Comparison of ENCODE assay signal across 8 cellular contexts in the genomic region with DNA sequence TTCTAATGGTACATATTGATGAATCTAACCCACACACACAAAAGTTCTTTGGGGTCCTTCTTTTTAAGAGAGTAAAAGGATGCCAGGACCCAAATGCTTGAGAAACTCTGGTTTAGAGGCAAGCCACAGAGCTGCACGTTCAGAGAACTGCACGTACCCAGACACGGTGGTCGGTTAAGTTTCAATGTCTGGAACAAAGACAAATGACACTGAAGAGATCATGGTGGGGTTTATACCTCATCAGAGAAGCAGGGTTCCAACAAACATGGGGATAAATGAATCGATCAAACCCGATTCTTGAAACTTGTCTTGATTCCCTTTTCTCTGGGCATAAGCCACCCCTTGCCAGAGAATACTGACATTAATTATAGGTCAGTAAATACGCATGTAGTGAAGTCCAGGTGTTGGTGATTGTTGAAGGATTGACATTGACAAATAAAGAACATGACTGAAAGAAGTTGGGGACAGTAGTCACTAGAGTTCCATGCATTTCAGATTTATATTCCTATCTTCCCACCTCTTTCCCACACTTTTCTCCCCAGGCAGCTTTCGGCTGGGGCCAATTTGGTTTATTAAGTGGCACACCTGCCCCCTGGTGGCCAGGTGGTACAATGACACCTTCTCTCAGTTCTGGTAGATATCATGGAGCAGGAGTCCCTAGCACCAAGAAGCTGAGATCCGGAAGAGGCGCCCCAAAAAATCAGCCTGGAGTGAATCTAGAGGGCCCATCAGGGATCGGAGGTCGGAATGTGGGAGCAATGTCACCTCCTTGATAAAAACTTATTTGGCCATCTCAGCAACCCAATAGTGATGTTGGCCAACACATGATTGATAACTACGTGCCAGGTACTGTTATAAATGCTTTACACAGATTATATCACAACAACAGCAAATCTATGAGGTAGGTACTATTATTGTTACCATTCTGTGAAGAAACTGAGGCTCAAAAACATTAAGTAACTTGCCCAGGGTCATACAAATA. TPM values are rescaled to one million over a fixed set of nuclear protein-coding genes. Genes with fewer than 3 reads are reported as not detected.
DNase-seq lines count a peak whose midpoint lies in the region; ATAC-seq and TF ChIP-seq lines count a peak whose summit lies in the region.

No MANE protein-coding gene starts in this region.

- H3K36me3 ChIP-seq in KMS-11 (ENCODE audit: insufficient read depth) = no peaks in the 10 kb centered on the region
- no peaks in the 10 kb centered on the region for H3K36me3 ChIP-seq in RWPE2 (ENCODE audit: low read depth)
- no peaks in the 10 kb centered on the region for H3K36me3 ChIP-seq in parathyroid adenoma (ENCODE audit: control insufficient read depth, insufficient read depth, low read length)

- H3K9me3 ChIP-seq in RWPE2 (ENCODE audit: severe bottlenecking) = no peaks in the 10 kb centered on the region
- H3K9me3 ChIP-seq in parathyroid adenoma (ENCODE audit: control insufficient read depth, low read length) = no peaks in the 10 kb centered on the region

- H2AFZ ChIP-seq in KMS-11 (ENCODE audit: low read depth) (no peak overlapping the region), parathyroid adenoma (no peak overlapping the region)

- H4K20me1 ChIP-seq in KMS-11 (ENCODE audit: insufficient read depth) = no peaks in the 10 kb centered on the region

- H3K4me1 ChIP-seq in KMS-11 (ENCODE audit: low read depth, poor library complexity, severe bottlenecking) (peaks cover 49% of the 10 kb centered on the region), RWPE2 (ENCODE audit: insufficient read depth, poor library complexity, severe bottlenecking) (peaks cover 9% of the 10 kb centered on the region), parathyroid adenoma (peaks cover 35% of the 10 kb centered on the region)

- no peaks in the 10 kb centered on the region for H3K79me2 ChIP-seq in KMS-11 (ENCODE audit: insufficient read depth, low read depth)
- no peaks in the 10 kb centered on the region for H3K79me2 ChIP-seq in parathyroid adenoma

- peak; percentile 37 for ATAC-seq in RWPE2 (ENCODE audit: low read depth)
- ATAC-seq in GM18861 (IDR thresholded peaks at IDR 0.05; ENCODE audit: unreplicated experiment) = no peak
- no peak for ATAC-seq in HG02981 (IDR thresholded peaks at IDR 0.05; ENCODE audit: unreplicated experiment)

- TF ChIP-seq CTCF in KMS-11 (conservative IDR thresholded peaks at IDR 0.05; ENCODE audit: low read depth, low read length) (peak; percentile 99), RWPE2 (IDR thresholded peaks at IDR 0.05; ENCODE audit: poor library complexity, severe bottlenecking) (peak; percentile 87), parathyroid adenoma (IDR thresholded peaks at IDR 0.05) (peak; percentile 95)

- H3K4me2 ChIP-seq in KMS-11 = no peak overlapping the region
- H3K4me2 ChIP-seq in parathyroid adenoma (ENCODE audit: low read length) = no peak overlapping the region

- DNase-seq in Daoy (ENCODE audit: low read depth) (peak; percentile 76), RWPE2 (ENCODE audit: low spot score) (no peak), glomerular visceral epithelial cell (ENCODE audit: extremely low spot score) (peak; percentile 73)
- peak; percentile 64 for DNase-seq in activated naive CD4-positive, alpha-beta T cell treated with anti-CD3 and anti-CD28 coated beads, Interleukin-2, amount 50 U/mL, for 16 hours

- H3K9ac ChIP-seq in KMS-11 (no peak overlapping the region), parathyroid adenoma (no peak overlapping the region)

- H3K27ac ChIP-seq in KMS-11 (no peak overlapping the region), RWPE2 (ENCODE audit: poor library complexity, severe bottlenecking) (peak overlapping the region; percentile 43), parathyroid adenoma (peak overlapping the region; percentile 25)

- H3K27me3 ChIP-seq in KMS-11 (ENCODE audit: insufficient read depth, low read depth) (no peaks in the 10 kb centered on the region), RWPE2 (ENCODE audit: insufficient read depth, poor library complexity, severe bottlenecking) (no peaks in the 10 kb centered on the region), parathyroid adenoma (ENCODE audit: control insufficient read depth, insufficient read depth, low read length) (no peaks in the 10 kb centered on the region)

- H3K4me3 ChIP-seq in KMS-11 (IDR thresholded peaks at IDR 0.05; ENCODE audit: insufficient read depth, low read depth, low read length) (no peak overlapping the region), RWPE2 (ENCODE audit: severe bottlenecking) (no peak overlapping the region), parathyroid adenoma (ENCODE audit: low read depth, low read length) (no peak overlapping the region)

RNA-seq across cellular contexts. Expression of gene HDAC7, which starts 17.8 kb away (rescaled TPM):
- 19.3 and 20.6 TPM in 2 replicates for total RNA-seq in Daoy (2014; rRNA removed; shearing (Covaris generic))
